Comparison of ENCODE assay signal across 25 cellular contexts in the genomic region with DNA sequence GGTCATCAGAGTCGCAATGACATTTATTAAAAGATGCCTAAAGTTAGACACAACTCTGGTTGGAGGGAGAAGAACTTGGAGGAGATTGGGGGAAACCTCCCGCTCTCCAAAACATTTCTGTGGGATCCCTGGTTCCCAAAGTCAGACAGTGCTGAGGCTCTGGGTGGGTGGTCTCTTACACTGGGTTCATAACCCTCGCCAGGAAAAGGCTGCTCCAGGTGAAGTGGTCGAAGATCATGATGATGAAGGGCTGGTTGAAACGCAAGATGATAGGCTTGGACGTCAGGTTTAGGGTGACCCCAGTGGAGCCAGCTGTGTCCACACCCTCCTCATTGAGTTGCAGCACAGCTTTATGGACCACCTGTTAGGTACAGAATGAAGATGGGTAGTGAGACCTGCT. TPM values are rescaled to one million over a fixed set of nuclear protein-coding genes. Genes with fewer than 3 reads are reported as not detected.
DNase-seq lines count a peak whose midpoint lies in the region; ATAC-seq and TF ChIP-seq lines count a peak whose summit lies in the region.
"Had no signal": no experiment of that assay in that cellular context is flagged by ENCODE, and none has a peak within 500 bp of the region (broad histone marks: within the 10 kb centered on the region; RNA-seq: fewer than 3 reads in every experiment).

No MANE protein-coding gene starts in this region.

- peaks cover 14% of the 10 kb centered on the region for H3K27me3 Mint-ChIP-seq in activated naive CD4-positive, alpha-beta T cell treated with anti-CD3 and anti-CD28 coated beads for 36 hours (ENCODE audit: low read depth)

- no peak overlapping the region for H3K4me3 ChIP-seq in right atrium auricular region
- H3K4me3 ChIP-seq: A549; BLaER1 treated with 17β-estradiol and CSF1 and Interleukin-3, amounts not matched to agents 10 nM and 100 nM; GM23338 had no signal

- no peak for TF ChIP-seq CTCF in right atrium auricular region (IDR thresholded peaks at IDR 0.05)

- no peaks in the 10 kb centered on the region for H3K4me1 Mint-ChIP-seq in activated naive CD4-positive, alpha-beta T cell treated with anti-CD3 and anti-CD28 coated beads for 36 hours (ENCODE audit: low read depth)
- H3K4me1 Mint-ChIP-seq: CD14-positive monocyte; CD8-positive, alpha-beta memory T cell; GM23338; H9 had no signal

- no peaks in the 10 kb centered on the region for H3K36me3 ChIP-seq in right atrium auricular region
- H3K36me3 ChIP-seq: BE2C; BLaER1 treated with 17β-estradiol and CSF1 and Interleukin-3, amounts not matched to agents 10 nM and 100 nM had no signal

- intact Hi-C loops in Right ventricle myocardium inferior (cut with DNase I): no loop called here
- intact Hi-C loops in activated naive CD4-positive, alpha-beta T cell treated with anti-CD3 and anti-CD28 coated beads for 36 hours (cut with micrococcal nuclease): no loop called here

- no peak overlapping the region for H3K27ac Mint-ChIP-seq in activated naive CD4-positive, alpha-beta T cell treated with anti-CD3 and anti-CD28 coated beads for 36 hours
- H3K27ac Mint-ChIP-seq: CD14-positive monocyte; CD4-positive, alpha-beta T cell; CD8-positive, alpha-beta memory T cell; GM23338; H9 had no signal

- CTCF ChIA-PET in activated naive CD4-positive, alpha-beta T cell treated with anti-CD3 and anti-CD28 coated beads for 36 hours (lab: Charles Lee): no interaction called here

- no peak for ATAC-seq in Right ventricle myocardium inferior
- ATAC-seq: A549, GM23338, HCT116 had no signal

- no peaks in the 10 kb centered on the region for H3K27me3 ChIP-seq in right atrium auricular region
- H3K27me3 ChIP-seq: BE2C; BLaER1 treated with 17β-estradiol and CSF1 and Interleukin-3, amounts not matched to agents 10 nM and 100 nM had no signal

- peak; percentile 38 for DNase-seq in right atrium auricular region (ENCODE audit: low spot score)
- DNase-seq in Right ventricle myocardium inferior (ENCODE audit: missing footprints): no peak
- DNase-seq in ecto neural progenitor cell (ENCODE audit: low spot score): peak; percentile 14
- DNase-seq in mucosa of gallbladder (ENCODE audit: low spot score): peak; percentile 6
- DNase-seq in activated effector memory CD4-positive, alpha-beta T cell treated with anti-CD3 and anti-CD28 coated beads, Interleukin-2, amount 50 U/mL, for 16 hours: no peak
- no peak for DNase-seq in SHP77 treated with DMSO at 0.1 percent for 48 hours (lab: John Stamatoyannopoulos, UW)
- DNase-seq in activated naive CD4-positive, alpha-beta T cell treated with anti-CD3 and anti-CD28 coated beads for 36 hours: no peak
- DNase-seq: 8988T; ACHN; AML-193; BE2C; CD4-positive, alpha-beta T cell; CD8-positive, alpha-beta memory T cell; DMS53; DMS79 treated with DMSO at 0.1 percent for 48 hours; GF-D8; H9 had no signal

- H3K27ac ChIP-seq in right atrium auricular region: no peak overlapping the region
- H3K27ac ChIP-seq: A549; BLaER1 treated with 17β-estradiol and CSF1 and Interleukin-3, amounts not matched to agents 10 nM and 100 nM had no signal

- H3K4me1 ChIP-seq in right atrium auricular region: no peaks in the 10 kb centered on the region
- H3K4me1 ChIP-seq: A549; BE2C; BLaER1 treated with 17β-estradiol and CSF1 and Interleukin-3, amounts not matched to agents 10 nM and 100 nM had no signal

- H3K4me3 Mint-ChIP-seq in activated naive CD4-positive, alpha-beta T cell treated with anti-CD3 and anti-CD28 coated beads for 36 hours: no peak overlapping the region
- H3K4me3 Mint-ChIP-seq: CD14-positive monocyte; CD4-positive, alpha-beta T cell; CD8-positive, alpha-beta memory T cell; GM23338; H9 had no signal

- peaks cover 16% of the 10 kb centered on the region for H3K9me3 Mint-ChIP-seq in activated naive CD4-positive, alpha-beta T cell treated with anti-CD3 and anti-CD28 coated beads for 36 hours

- no peaks in the 10 kb centered on the region for H3K36me3 Mint-ChIP-seq in activated naive CD4-positive, alpha-beta T cell treated with anti-CD3 and anti-CD28 coated beads for 36 hours (ENCODE audit: low read depth)
- H3K36me3 Mint-ChIP-seq: CD14-positive monocyte had no signal

- H3K9me3 ChIP-seq in right atrium auricular region: peaks cover 0 to 10% of the 10 kb centered on the region in 2 donors
- H3K9me3 ChIP-seq: BE2C had no signal

RNA-seq across cellular contexts. Expression of a gene that starts 11.2 kb away (rescaled TPM):
- total RNA-seq in right atrium auricular region: not detected
- total RNA-seq in Right ventricle myocardium inferior: not detected
- total RNA-seq in mucosa of gallbladder: 0.32 TPM
- not detected for total RNA-seq in activated naive CD4-positive, alpha-beta T cell treated with anti-CD3 and anti-CD28 coated beads for 36 hours
- total RNA-seq: CD4-positive, alpha-beta T cell; CD8-positive, alpha-beta memory T cell; Daoy; G401; GM23338; H4; H9 had no signal

RNA-seq across cellular contexts. Expression of a gene that starts 18.9 kb away (rescaled TPM):
- not detected for total RNA-seq in right atrium auricular region
- total RNA-seq in Right ventricle myocardium inferior: not detected
- 88.3 TPM for total RNA-seq in mucosa of gallbladder
- total RNA-seq in activated naive CD4-positive, alpha-beta T cell treated with anti-CD3 and anti-CD28 coated beads for 36 hours: not detected
- total RNA-seq: CD4-positive, alpha-beta T cell; CD8-positive, alpha-beta memory T cell; G401; GM23338; H9 had no signal

Comparison
In these comparisons a context has a peak if more than half of its experiments do, and no peak if none do; other contexts are left out.
1. DNase-seq: peak in right atrium auricular region (single experiment), ecto neural progenitor cell (single experiment) and mucosa of gallbladder (single experiment); none in Right ventricle myocardium inferior (single experiment), activated effector memory CD4-positive, alpha-beta T cell treated with anti-CD3 and anti-CD28 coated beads, Interleukin-2, amount 50 U/mL, for 16 hours (single experiment), SHP77 treated with DMSO at 0.1 percent for 48 hours (single experiment) and activated naive CD4-positive, alpha-beta T cell treated with anti-CD3 and anti-CD28 coated beads for 36 hours (single experiment).
2. RNA of a gene that starts 18.9 kb away (total RNA-seq): 88.3 TPM in mucosa of gallbladder (single experiment); not detected in right atrium auricular region, not detected in Right ventricle myocardium inferior (single experiment) and not detected in activated naive CD4-positive, alpha-beta T cell treated with anti-CD3 and anti-CD28 coated beads for 36 hours; every median in the first group is over 10 times any median in the second.